8 cellular contexts compared by ENCODE assay signal in genomic region chr1:227787513-227788278, GRCh38. TPM values are rescaled to one million over a fixed set of nuclear protein-coding genes. Genes with fewer than 3 reads are reported as not detected.
DNase-seq lines count a peak whose midpoint lies in the region; ATAC-seq, FAIRE-seq and TF ChIP-seq lines count a peak whose summit lies in the region.

No MANE protein-coding gene starts in this region.

- peak overlapping the region; percentile 46 for H3K4me3 ChIP-seq in NT2/D1 (ENCODE audit: insufficient read length, low read depth)
- H3K4me3 ChIP-seq in endothelial cell of umbilical vein (replicated peaks in 1 of 3; ENCODE audit: insufficient read depth in 1 of 3, low read depth in 1 of 3, low read length in 3 of 3) = peak overlapping the region; percentile 50 to 62 (median 60)

- H3K4me1 ChIP-seq in NT2/D1 (ENCODE audit: insufficient read depth, insufficient read length) (peaks cover 18% of the 10 kb centered on the region), endothelial cell of umbilical vein (ENCODE audit: control insufficient read depth, extremely low read depth, insufficient read depth, low read length) (peaks cover 9% of the 10 kb centered on the region)

- CTCF ChIA-PET in endothelial cell of umbilical vein (lab: Charles Lee) = interaction anchor here (1.2 to 1.5 kb wide), 3 partner anchors 12 to 212 kb away, joined by 4 to 9 read pairs (median 7); no protein-coding TSS in a partner anchor

- FAIRE-seq in HTR-8/SVneo (lab: Jason Lieb, UNC) (peak; percentile 99), endothelial cell of umbilical vein (lab: Jason Lieb, UNC) (peak; percentile 96)

- no peaks in the 10 kb centered on the region for H4K20me1 ChIP-seq in endothelial cell of umbilical vein (replicated peaks; ENCODE audit: control insufficient read depth, extremely low read depth, insufficient read depth, low read length)

- H3K79me2 ChIP-seq in endothelial cell of umbilical vein (ENCODE audit: control insufficient read depth, insufficient read depth, low read length) = no peaks in the 10 kb centered on the region

- H3K9me3 ChIP-seq in NT2/D1 (ENCODE audit: insufficient read depth, low read length) (no peaks in the 10 kb centered on the region), endothelial cell of umbilical vein (replicated peaks; ENCODE audit: control insufficient read depth, insufficient read depth, low read length) (no peaks in the 10 kb centered on the region)

- BruUV-seq in endothelial cell of umbilical vein (replicated peaks; lab: Mats Ljungman, UMichigan) = no TSS peak

- in situ Hi-C loops in Caki2 (cut with HindIII; ENCODE audit: low pct_unique_long_range_greater_than_20kb, low sequenced_read_pairs) = no loop called here

- H3K36me3 ChIP-seq in NT2/D1 (ENCODE audit: insufficient read depth, insufficient read length, low read length) (no peaks in the 10 kb centered on the region), endothelial cell of umbilical vein (ENCODE audit: control insufficient read depth in 2 of 2, extremely low read depth in 1 of 2, insufficient read depth in 2 of 2, low read length in 2 of 2) (no peaks in the 10 kb centered on the region)

- ATAC-seq in GM21390 (IDR thresholded peaks at IDR 0.05; ENCODE audit: unreplicated experiment) = peak; percentile 89

- no peaks in the 10 kb centered on the region for H3K9me1 ChIP-seq in endothelial cell of umbilical vein (replicated peaks; ENCODE audit: control insufficient read depth, extremely low read depth, insufficient read depth, low read length)

- no peak for TF ChIP-seq POLR2A in endothelial cell of umbilical vein (IDR thresholded peaks at IDR 0.05; ENCODE audit: low read depth, low read length)

- no peak for TF ChIP-seq CTCF in endothelial cell of umbilical vein (IDR thresholded peaks at IDR 0.05; ENCODE audit: extremely low read depth in 1 of 2, insufficient read depth in 1 of 2, low read depth in 1 of 2, low read length in 2 of 2)

- POLR2A ChIA-PET in endothelial cell of umbilical vein (lab: Charles Lee) = interaction anchor here (0.7 kb wide), 1 partner anchor 1048 kb away, joined by 4 read pairs; no protein-coding TSS in a partner anchor

- H3K27me3 ChIP-seq in NT2/D1 (ENCODE audit: insufficient read depth, insufficient read length) (peaks cover 34% of the 10 kb centered on the region), endothelial cell of umbilical vein (ENCODE audit: control insufficient read depth in 2 of 2, insufficient read depth in 2 of 2, low read length in 2 of 2) (peaks cover 0 to 1% of the 10 kb centered on the region in 2 experiments)

- intact Hi-C loops in endothelial cell of umbilical vein (cut with micrococcal nuclease) = loop anchor here (1.0 to 10.0 kb wide), 7 partner anchors 25 to 377 kb away; partner anchors contain the start of genes ARF1, IBA57, JMJD4 and SNAP47

- H3K9ac ChIP-seq in NT2/D1 (ENCODE audit: insufficient read length, low read depth) (peak overlapping the region; percentile 87), endothelial cell of umbilical vein (replicated peaks; ENCODE audit: extremely low read depth, insufficient read depth, low read length) (peak overlapping the region; percentile 24)

- H2AFZ ChIP-seq in endothelial cell of umbilical vein (ENCODE audit: low read depth, low read length) = peak overlapping the region; percentile 96

- no peak overlapping the region for H3K27ac ChIP-seq in endothelial cell of umbilical vein (ENCODE audit: insufficient read depth, low read depth, low read length)

- peak overlapping the region; percentile 88 for H3K4me2 ChIP-seq in endothelial cell of umbilical vein (ENCODE audit: insufficient read depth, low read length)

- dilution Hi-C loops in endothelial cell of umbilical vein (cut with MboI; ENCODE audit: extremely low pct_ligation_motif_present, low sequenced_read_pairs) = no loop called here

- DNase-seq in Caki2 (ENCODE audit: low read depth) (peak; percentile 81), HTR-8/SVneo (ENCODE audit: insufficient read length, low spot score) (peak; percentile 95), NT2/D1 (ENCODE audit: low read depth, low spot score) (peak; percentile 97), endothelial cell of umbilical vein (ENCODE audit: low read depth, low spot score) (peak; percentile 92), midbrain (lab: John Stamatoyannopoulos, UW) (peak; percentile 33)
- peak; percentile 96 for DNase-seq in activated CD8-positive, alpha-beta memory T cell treated with anti-CD3 and anti-CD28 coated beads, Interleukin-2, amount 50 U/mL, for 4 hours
- DNase-seq in stimulated activated CD8-positive, alpha-beta memory T cell treated with anti-CD3 and anti-CD28 coated beads, Interleukin-2, amount 100 ng/mL, for 1 hour (ENCODE audit: low read depth in 2 of 2) = peak; percentile 90 to 91

TF ChIP-seq in endothelial cell of umbilical vein, 7 proteins besides CTCF, POLR2A, EP300 and RAD21:
- TF ChIP-seq MYC (IDR thresholded peaks at IDR 0.05; ENCODE audit: low read depth, low read length) (no peak), POLR2AphosphoS5 (IDR thresholded peaks at IDR 0.05; ENCODE audit: insufficient read depth, low read depth, low read length) (no peak), JUN (IDR thresholded peaks at IDR 0.05; ENCODE audit: borderline replicate concordance, insufficient read depth, insufficient read length, low read depth) (no peak), GATA2 (IDR thresholded peaks at IDR 0.05; ENCODE audit: insufficient read depth, insufficient read length, low read depth, low read length) (no peak), MAX (IDR thresholded peaks at IDR 0.05; ENCODE audit: insufficient read depth, insufficient read length) (no peak), EZH2 (IDR thresholded peaks at IDR 0.05; ENCODE audit: borderline replicate concordance, low read depth, low read length, severe bottlenecking) (peak; percentile 5), FOS (IDR thresholded peaks at IDR 0.05; ENCODE audit: borderline replicate concordance, insufficient read depth, low read length) (no peak)

RNA-seq across cellular contexts. Expression of gene PRSS38, which starts 27.8 kb away (rescaled TPM):
- not detected in 2 replicates for total RNA-seq in Caki2 (2014; rRNA removed; shearing (Covaris generic); ENCODE audit: low replicate concordance)
- total RNA-seq in endothelial cell of umbilical vein = not detected in 2 replicates
- polyA plus RNA-seq in endothelial cell of umbilical vein = not detected in 2 replicates
- not detected in 2 replicates for polyA plus RNA-seq in endothelial cell of umbilical vein (2011; cell fraction: cytosol; rRNA removed)
- not detected in 2 replicates for polyA plus RNA-seq in endothelial cell of umbilical vein (2011; cell fraction: nucleus; rRNA removed)
- polyA plus RNA-seq in endothelial cell of umbilical vein (2012) = not detected in 2 replicates
- polyA minus RNA-seq in endothelial cell of umbilical vein = not detected in 2 replicates
- not detected for polyA minus RNA-seq in endothelial cell of umbilical vein (2011; cell fraction: cytosol; rRNA and poly(A)+ RNA removed)
- polyA minus RNA-seq in endothelial cell of umbilical vein (2011; cell fraction: nucleus; rRNA and poly(A)+ RNA removed) = not detected in 2 replicates

RNA-seq across cellular contexts. Expression of gene SNAP47, which starts 52.5 kb away (rescaled TPM):
- total RNA-seq in Caki2 (2014; rRNA removed; shearing (Covaris generic); ENCODE audit: low replicate concordance) = 79.8 and 86.1 TPM in 2 replicates
- 24.0 and 25.3 TPM in 2 replicates for total RNA-seq in endothelial cell of umbilical vein
- 26.5 and 32.7 TPM in 2 replicates for polyA plus RNA-seq in endothelial cell of umbilical vein
- 30.5 and 33.1 TPM in 2 replicates for polyA plus RNA-seq in endothelial cell of umbilical vein (2011; cell fraction: cytosol; rRNA removed)
- 23.6 and 25.3 TPM in 2 replicates for polyA plus RNA-seq in endothelial cell of umbilical vein (2011; cell fraction: nucleus; rRNA removed)
- polyA plus RNA-seq in endothelial cell of umbilical vein (2012) = 20.3 and 25.5 TPM in 2 replicates
- 20.4 and 24.8 TPM in 2 replicates for polyA minus RNA-seq in endothelial cell of umbilical vein
- polyA minus RNA-seq in endothelial cell of umbilical vein (2011; cell fraction: cytosol; rRNA and poly(A)+ RNA removed) = 18.2 TPM
- 18.4 and 18.7 TPM in 2 replicates for polyA minus RNA-seq in endothelial cell of umbilical vein (2011; cell fraction: nucleus; rRNA and poly(A)+ RNA removed)

RNA-seq across cellular contexts. Expression of gene JMJD4, which starts 52.6 kb away (rescaled TPM):
- 45.4 and 70.1 TPM in 2 replicates for total RNA-seq in Caki2 (2014; rRNA removed; shearing (Covaris generic); ENCODE audit: low replicate concordance)
- 15.2 and 17.3 TPM in 2 replicates for total RNA-seq in endothelial cell of umbilical vein
- polyA plus RNA-seq in endothelial cell of umbilical vein = 31.2 and 39.3 TPM in 2 replicates
- polyA plus RNA-seq in endothelial cell of umbilical vein (2011; cell fraction: cytosol; rRNA removed) = 17.6 and 20.1 TPM in 2 replicates
- 21.1 and 25.2 TPM in 2 replicates for polyA plus RNA-seq in endothelial cell of umbilical vein (2011; cell fraction: nucleus; rRNA removed)
- 10.9 and 13.1 TPM in 2 replicates for polyA plus RNA-seq in endothelial cell of umbilical vein (2012)
- 42.2 and 46.1 TPM in 2 replicates for polyA minus RNA-seq in endothelial cell of umbilical vein
- polyA minus RNA-seq in endothelial cell of umbilical vein (2011; cell fraction: cytosol; rRNA and poly(A)+ RNA removed) = 20.7 TPM
- polyA minus RNA-seq in endothelial cell of umbilical vein (2011; cell fraction: nucleus; rRNA and poly(A)+ RNA removed) = 29.0 and 35.4 TPM in 2 replicates

Comparison
In these comparisons a context has a peak if more than half of its experiments do, and no peak if none do; other contexts are left out.
1. DNase-seq: peak in every context shown above with its lines; median percentile 97 in NT2/D1; 96 in activated CD8-positive, alpha-beta memory T cell treated with anti-CD3 and anti-CD28 coated beads, Interleukin-2, amount 50 U/mL, for 4 hours; 95 in HTR-8/SVneo; 92 in endothelial cell of umbilical vein; 90 in stimulated activated CD8-positive, alpha-beta memory T cell treated with anti-CD3 and anti-CD28 coated beads, Interleukin-2, amount 100 ng/mL, for 1 hour; 81 in Caki2; 33 in midbrain.